In genomic region chr12:89352242-89352491, GRCh38 we compare ENCODE assay signal across 8 cellular contexts. TPM values are rescaled to one million over a fixed set of nuclear protein-coding genes. Genes with fewer than 3 reads are reported as not detected.
DNase-seq lines count a peak whose midpoint lies in the region; ATAC-seq and TF ChIP-seq lines count a peak whose summit lies in the region.

No MANE protein-coding gene starts in this region.

- H3K4me1 Mint-ChIP-seq in activated naive CD4-positive, alpha-beta T cell treated with anti-CD3 and anti-CD28 coated beads, Interleukin-2, amount 50 U/mL, for 24 hours = peaks cover 60% of the 10 kb centered on the region

- H3K27ac Mint-ChIP-seq in activated naive CD4-positive, alpha-beta T cell treated with anti-CD3 and anti-CD28 coated beads, Interleukin-2, amount 50 U/mL, for 24 hours = peak overlapping the region; percentile 85

- H3K36me3 Mint-ChIP-seq in activated naive CD4-positive, alpha-beta T cell treated with anti-CD3 and anti-CD28 coated beads, Interleukin-2, amount 50 U/mL, for 24 hours = peaks cover 2% of the 10 kb centered on the region

- H3K27me3 Mint-ChIP-seq in activated naive CD4-positive, alpha-beta T cell treated with anti-CD3 and anti-CD28 coated beads, Interleukin-2, amount 50 U/mL, for 24 hours = no peaks in the 10 kb centered on the region

- TF ChIP-seq POLR2A in uterus (IDR thresholded peaks at IDR 0.05) = peak in 1 of 2 donors; percentile 78

- H3K36me3 ChIP-seq in lower lobe of right lung (peaks cover 35% of the 10 kb centered on the region), uterus (no peaks in the 10 kb centered on the region)

- DNase-seq in activated naive CD4-positive, alpha-beta T cell (lab: John Stamatoyannopoulos, UW) = no peak
- DNase-seq in lower lobe of right lung = no peak
- DNase-seq in uterus = no peak
- no peak for DNase-seq in T1000 (lab: John Stamatoyannopoulos, UW)
- DNase-seq in KG1 (lab: John Stamatoyannopoulos, UW) = no peak

- peaks cover 37% of the 10 kb centered on the region for H3K4me1 ChIP-seq in lower lobe of right lung
- H3K4me1 ChIP-seq in uterus = no peaks in the 10 kb centered on the region

- no peaks in the 10 kb centered on the region for H3K9me3 ChIP-seq in lower lobe of right lung
- no peaks in the 10 kb centered on the region for H3K9me3 ChIP-seq in uterus

- H3K27ac ChIP-seq in angular gyrus (ENCODE audit: low read depth, low read length) = peak overlapping the region; percentile 61
- H3K27ac ChIP-seq in lower lobe of right lung = peak overlapping the region; percentile 99
- H3K27ac ChIP-seq in uterus = peak overlapping the region; percentile 93 to 96

- ATAC-seq in lower lobe of right lung (no peak), HG03571 (IDR thresholded peaks at IDR 0.05; ENCODE audit: unreplicated experiment) (no peak)

- peak overlapping the region; percentile 89 for H3K4me3 ChIP-seq in lower lobe of right lung
- peak overlapping the region; percentile 44 to 79 for H3K4me3 ChIP-seq in uterus

- no peaks in the 10 kb centered on the region for H3K9me3 Mint-ChIP-seq in activated naive CD4-positive, alpha-beta T cell treated with anti-CD3 and anti-CD28 coated beads, Interleukin-2, amount 50 U/mL, for 24 hours

- H3K4me3 Mint-ChIP-seq in activated naive CD4-positive, alpha-beta T cell treated with anti-CD3 and anti-CD28 coated beads, Interleukin-2, amount 50 U/mL, for 24 hours = peak overlapping the region; percentile 96

- no peak for TF ChIP-seq CTCF in lower lobe of right lung (IDR thresholded peaks at IDR 0.05)
- TF ChIP-seq CTCF in uterus (IDR thresholded peaks at IDR 0.05) = no peak

- intact Hi-C loops in lower lobe of right lung (cut with DNase I) = no loop called here
- intact Hi-C loops in uterus (cut with DNase I; ENCODE audit: low total_unique reads) = loop anchor here (10.0 kb wide), 1 partner anchor 103 kb away; no protein-coding TSS in a partner anchor

- no peaks in the 10 kb centered on the region for H3K27me3 ChIP-seq in lower lobe of right lung (ENCODE audit: low read depth)
- H3K27me3 ChIP-seq in uterus = no peaks in the 10 kb centered on the region

RNA-seq across cellular contexts. Expression of gene DUSP6, which starts 0.1 kb away (rescaled TPM):
- total RNA-seq in lower lobe of right lung (196 TPM), uterus (100 to 1,000 TPM in 1 of 4 donors, 10 to 100 TPM in 3; 28.7 to 103 (median 77.6) TPM)
